Comparison of ENCODE assay signal across 21 cellular contexts in the genomic region with DNA sequence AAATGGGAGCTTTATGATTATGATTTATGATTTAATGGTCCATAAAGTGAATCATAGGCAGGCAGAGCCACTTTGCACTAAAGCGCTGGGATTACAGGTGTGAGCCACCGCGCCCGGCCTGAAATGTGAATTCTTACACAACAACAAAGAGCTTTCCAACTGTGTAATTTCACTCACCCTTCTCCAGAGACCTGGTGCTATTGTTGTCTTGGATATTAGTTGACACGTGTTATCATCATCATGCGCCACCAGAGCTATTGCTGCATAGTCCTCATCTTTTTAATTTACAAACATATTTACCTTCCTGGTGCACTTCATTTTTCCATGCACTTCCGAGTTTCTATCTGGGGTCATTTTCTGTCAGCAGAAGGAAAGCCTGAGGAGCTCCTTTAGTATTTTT. TPM values are rescaled to one million over a fixed set of nuclear protein-coding genes. Genes with fewer than 3 reads are reported as not detected.
DNase-seq lines count a peak whose midpoint lies in the region; ATAC-seq and TF ChIP-seq lines count a peak whose summit lies in the region.
"Had no signal": no experiment of that assay in that cellular context is flagged by ENCODE, and none has a peak within 500 bp of the region (broad histone marks: within the 10 kb centered on the region; RNA-seq: fewer than 3 reads in every experiment).

No MANE protein-coding gene starts in this region.

- H3K4me3 ChIP-seq in SK-N-MC (no peak overlapping the region), lower leg skin (ENCODE audit: low read depth, poor library complexity, severe bottlenecking) (no peak overlapping the region)
- H3K4me3 ChIP-seq: smooth muscle cell, uterus had no signal

- intact Hi-C loops in lower leg skin (cut with DNase I; ENCODE audit: low total_unique reads) = no loop called here

- TF ChIP-seq CTCF in lower leg skin (IDR thresholded peaks at IDR 0.05) = no peak

- peak overlapping the region; percentile 49; the same call in 1 of the 2 replicates for H3K27ac ChIP-seq in SK-N-MC
- H3K27ac ChIP-seq: uterus had no signal

- DNase-seq in COLO668 (lab: John Stamatoyannopoulos, UW; ENCODE audit: unreplicated experiment) = peak; percentile 9
- DNase-seq in LoVo (ENCODE audit: low spot score) = peak; percentile 14
- peak; percentile 94 for DNase-seq in NCI-H2107 treated with DMSO at 0.1 percent for 48 hours (lab: John Stamatoyannopoulos, UW; ENCODE audit: unreplicated experiment)
- no peak for DNase-seq in SK-N-MC (ENCODE audit: low read depth, low spot score)
- no peak for DNase-seq in GM19238 (ENCODE audit: insufficient read length, low spot score)
- no peak for DNase-seq in hippocampal formation (lab: John Stamatoyannopoulos, UW)
- no peak for DNase-seq in lower leg skin (ENCODE audit: low spot score in 2 of 2)
- DNase-seq: activated CD8-positive, alpha-beta T cell treated with anti-CD3 and anti-CD28 coated beads, Interleukin-2, amount 10 ng/mL, durations not matched to agents 7 days and 5 days; activated T-cell treated with anti-CD3 and anti-CD28 coated beads, Interleukin-2, amount 50 U/mL, for 1 hour; C1 segment of cervical spinal cord; KBM-7; NCI-H510A; occipital lobe; stimulated activated naive B cell treated with anti-CD40 and anti-IgM and Interleukin-4, amounts not matched to agents 10 μg/mL and 1 μg/mL and 100 μg/mL, for 72 hours; T1000; uterus had no signal

- no peak for TF ChIP-seq POLR2A in lower leg skin (IDR thresholded peaks at IDR 0.05)

- 79% methylated on average over 7 of the region's 7 CpGs for WGBS in lower leg skin, 2 donors

- H3K9ac ChIP-seq in SK-N-MC (ENCODE audit: insufficient read length) = no peak overlapping the region

- no peak for ATAC-seq in GM21717 (IDR thresholded peaks at IDR 0.05; ENCODE audit: unreplicated experiment)
- ATAC-seq: activated CD8-positive, alpha-beta T cell treated with anti-CD3 and anti-CD28 coated beads, Interleukin-2, amount 10 ng/mL, durations not matched to agents 7 days and 5 days; stimulated activated naive B cell treated with anti-CD40 and anti-IgM and Interleukin-4, amounts not matched to agents 10 μg/mL and 1 μg/mL and 100 μg/mL, for 72 hours had no signal

- no peaks in the 10 kb centered on the region for H3K9me3 ChIP-seq in SK-N-MC (ENCODE audit: low read depth, low read length)
- H3K9me3 ChIP-seq: uterus had no signal

- H3K36me3 ChIP-seq in SK-N-MC (ENCODE audit: insufficient read depth, low read length) = no peaks in the 10 kb centered on the region
- H3K36me3 ChIP-seq: uterus had no signal

RNA-seq across cellular contexts. Expression of a gene that starts 4.8 kb away (rescaled TPM):
- not detected for total RNA-seq in lower leg skin
- total RNA-seq: activated CD8-positive, alpha-beta T cell treated with anti-CD3 and anti-CD28 coated beads, Interleukin-2, amount 10 ng/mL, durations not matched to agents 7 days and 5 days; glomerular endothelial cell; kidney epithelial cell; occipital lobe; smooth muscle cell; temporal lobe; uterus had no signal

RNA-seq across cellular contexts. Expression of a gene that starts 7.7 kb away (rescaled TPM):
- total RNA-seq in lower leg skin = not detected
- total RNA-seq: activated CD8-positive, alpha-beta T cell treated with anti-CD3 and anti-CD28 coated beads, Interleukin-2, amount 10 ng/mL, durations not matched to agents 7 days and 5 days; glomerular endothelial cell; kidney epithelial cell; occipital lobe; smooth muscle cell; temporal lobe; uterus had no signal

RNA-seq across cellular contexts. Expression of a gene that starts 33.2 kb away (rescaled TPM):
- 10 to 100 TPM; 12.4 to 16.3 (median 14.5) TPM for total RNA-seq in lower leg skin
- total RNA-seq: kidney epithelial cell, smooth muscle cell had no signal

RNA-seq across cellular contexts. Expression of a gene that starts 49.3 kb away (rescaled TPM):
- total RNA-seq in lower leg skin = under 1 TPM in 2 of 4 donors, not detected in 2; 0.45 to 0.99 TPM
- total RNA-seq: glomerular endothelial cell, kidney epithelial cell, occipital lobe, smooth muscle cell, temporal lobe had no signal

RNA-seq across cellular contexts. Expression of a gene that starts 51.4 kb away (rescaled TPM):
- total RNA-seq in lower leg skin = 10 to 100 TPM; 30.0 to 47.1 (median 39.3) TPM

Comparison
In these comparisons a context has a peak if more than half of its experiments do, and no peak if none do; other contexts are left out.
1. DNase-seq: peak in COLO668 (single experiment), LoVo (single experiment) and NCI-H2107 treated with DMSO at 0.1 percent for 48 hours (single experiment); none in SK-N-MC (single experiment), GM19238 (single experiment), hippocampal formation (0 of 2) and lower leg skin (0 of 2).